ENCODE assay signal across 27 cellular contexts in genomic region chr3:45318712-45319111, GRCh38.
"Had no signal": no experiment of that assay in that cellular context is flagged by ENCODE, and none has a peak within 500 bp of the region (broad histone marks: within the 10 kb centered on the region; RNA-seq: fewer than 3 reads in every experiment).

No MANE protein-coding gene starts in this region.

- H3K27me3 ChIP-seq: ovary, sigmoid colon, testis, upper lobe of right lung, uterus had no signal

- H3K27ac ChIP-seq: dorsolateral prefrontal cortex, epithelial cell of prostate, gastrocnemius medialis, lower lobe of right lung, ovary, psoas muscle, sigmoid colon, testis, tibial artery, upper lobe of right lung, uterus had no signal

- H3K27ac Mint-ChIP-seq: immature natural killer cell; stimulated activated effector memory CD8-positive, alpha-beta T cell treated with anti-CD3 and anti-CD28 coated beads, Interleukin-12 subunit alpha, Interleukin-12 subunit beta, amount 100 ng/mL, for 72 hours had no signal

- H3K4me1 ChIP-seq: gastrocnemius medialis, lower lobe of right lung, psoas muscle, sigmoid colon, testis, tibial artery, upper lobe of right lung, uterus had no signal

- H3K4me3 ChIP-seq: dorsolateral prefrontal cortex, gastrocnemius medialis, lower lobe of right lung, ovary, psoas muscle, sigmoid colon, testis, tibial artery, upper lobe of right lung, uterus had no signal

- H3K9me3 ChIP-seq: gastrocnemius medialis, lower lobe of right lung, ovary, psoas muscle, sigmoid colon, testis, tibial artery, upper lobe of right lung, uterus had no signal

- H3K36me3 Mint-ChIP-seq: immature natural killer cell; naive thymus-derived CD8-positive, alpha-beta T cell; stimulated activated effector memory CD8-positive, alpha-beta T cell treated with anti-CD3 and anti-CD28 coated beads, Interleukin-12 subunit alpha, Interleukin-12 subunit beta, amount 100 ng/mL, for 72 hours had no signal

- H3K4me3 Mint-ChIP-seq: immature natural killer cell; naive thymus-derived CD8-positive, alpha-beta T cell; nephron progenitor cell; stimulated activated effector memory CD8-positive, alpha-beta T cell treated with anti-CD3 and anti-CD28 coated beads, Interleukin-12 subunit alpha, Interleukin-12 subunit beta, amount 100 ng/mL, for 72 hours had no signal

- DNase-seq: dorsolateral prefrontal cortex; effector CD4-positive, alpha-beta T cell; foreskin fibroblast; gastrocnemius medialis; immature natural killer cell; kidney glomerular epithelial cell; left ventricle myocardium superior; lower lobe of right lung; naive thymus-derived CD8-positive, alpha-beta T cell; nephron progenitor cell; nucleus accumbens; ovary; posterior cingulate gyrus; psoas muscle; right cardiac atrium; sigmoid colon; stimulated activated CD4-positive, alpha-beta T cell treated with anti-CD3 and anti-CD28 coated beads, Interleukin-2, amount 100 ng/mL, for 24 hours; stimulated activated CD4-positive, alpha-beta T cell treated with anti-CD3 and anti-CD28 coated beads, Interleukin-4, amount 100 ng/mL, for 24 hours; stimulated activated naive CD4-positive, alpha-beta T cell treated with Interleukin-2 at 50 U/mL for 16 hours; substantia nigra; testis; tibial artery; upper lobe of right lung; uterus had no signal

- H3K9me3 Mint-ChIP-seq: immature natural killer cell; naive thymus-derived CD8-positive, alpha-beta T cell; stimulated activated effector memory CD8-positive, alpha-beta T cell treated with anti-CD3 and anti-CD28 coated beads, Interleukin-12 subunit alpha, Interleukin-12 subunit beta, amount 100 ng/mL, for 72 hours had no signal

- H3K36me3 ChIP-seq: gastrocnemius medialis, lower lobe of right lung, ovary, sigmoid colon, tibial artery, upper lobe of right lung, uterus had no signal

- ATAC-seq: esophagus mucosa; gastrocnemius medialis; left ventricle myocardium superior; lower lobe of right lung; naive thymus-derived CD8-positive, alpha-beta T cell; psoas muscle; right cardiac atrium; stimulated activated effector memory CD8-positive, alpha-beta T cell treated with anti-CD3 and anti-CD28 coated beads, Interleukin-12 subunit alpha, Interleukin-12 subunit beta, amount 100 ng/mL, for 72 hours; upper lobe of right lung had no signal

- H3K4me1 Mint-ChIP-seq: immature natural killer cell; stimulated activated effector memory CD8-positive, alpha-beta T cell treated with anti-CD3 and anti-CD28 coated beads, Interleukin-12 subunit alpha, Interleukin-12 subunit beta, amount 100 ng/mL, for 72 hours had no signal
